Comparison of ENCODE assay signal across 9 cellular contexts in genomic region chr7:158779061-158779992, GRCh38. TPM values are rescaled to one million over a fixed set of nuclear protein-coding genes. Genes with fewer than 3 reads are reported as not detected.
DNase-seq lines count a peak whose midpoint lies in the region; ATAC-seq and TF ChIP-seq lines count a peak whose summit lies in the region.
"Had no signal": no experiment of that assay in that cellular context is flagged by ENCODE, and none has a peak within 500 bp of the region (broad histone marks: within the 10 kb centered on the region; RNA-seq: fewer than 3 reads in every experiment).

No MANE protein-coding gene starts in this region.

- no peak for TF ChIP-seq CTCF in activated CD8-positive, alpha-beta T cell treated with anti-CD3 and anti-CD28 coated beads for 36 hours (IDR thresholded peaks at IDR 0.05)
- no peak for TF ChIP-seq CTCF in lower lobe of right lung (IDR thresholded peaks at IDR 0.05)
- no peak for TF ChIP-seq CTCF in tibial artery (IDR thresholded peaks at IDR 0.05)

- peaks cover 36% of the 10 kb centered on the region for H3K4me1 ChIP-seq in lower lobe of right lung
- peaks cover 0 to 43% (median 21%) of the 10 kb centered on the region in 4 donors for H3K4me1 ChIP-seq in tibial artery

- no peaks in the 10 kb centered on the region for H3K9me3 Mint-ChIP-seq in activated T-cell treated with anti-CD3 and anti-CD28 coated beads, Interleukin-2, amount 50 U/mL, for 72 hours
- peaks cover 3% of the 10 kb centered on the region for H3K9me3 Mint-ChIP-seq in activated T-cell treated with anti-CD3 and anti-CD28 coated beads, Interleukin-2, amount 50 U/mL, for 24 hours
- no peaks in the 10 kb centered on the region for H3K9me3 Mint-ChIP-seq in activated CD8-positive, alpha-beta T cell treated with anti-CD3 and anti-CD28 coated beads for 36 hours

- H3K27ac Mint-ChIP-seq in activated T-cell treated with anti-CD3 and anti-CD28 coated beads, Interleukin-2, amount 50 U/mL, for 72 hours, result peak overlapping the region; percentile 82
- no peak overlapping the region for H3K27ac Mint-ChIP-seq in activated T-cell treated with anti-CD3 and anti-CD28 coated beads, Interleukin-2, amount 50 U/mL, for 24 hours
- H3K27ac Mint-ChIP-seq in activated CD8-positive, alpha-beta T cell treated with anti-CD3 and anti-CD28 coated beads for 36 hours, result peak overlapping the region; percentile 66

- H3K36me3 ChIP-seq in lower lobe of right lung (peaks cover 56% of the 10 kb centered on the region), tibial artery (peaks cover 21 to 70% (median 40%) of the 10 kb centered on the region in 3 donors)

- CTCF ChIA-PET in activated CD8-positive, alpha-beta T cell treated with anti-CD3 and anti-CD28 coated beads for 36 hours (lab: Charles Lee), result interaction anchor here (1.4 kb wide), 1 partner anchor 8 kb away, joined by 3 read pairs; no protein-coding TSS in a partner anchor

- H3K27me3 ChIP-seq in lower lobe of right lung (ENCODE audit: low read depth), result no peaks in the 10 kb centered on the region
- H3K27me3 ChIP-seq in tibial artery, result no peaks in the 10 kb centered on the region

- H3K27me3 Mint-ChIP-seq in activated T-cell treated with anti-CD3 and anti-CD28 coated beads, Interleukin-2, amount 50 U/mL, for 72 hours (ENCODE audit: low read depth), result no peaks in the 10 kb centered on the region
- H3K27me3 Mint-ChIP-seq in activated T-cell treated with anti-CD3 and anti-CD28 coated beads, Interleukin-2, amount 50 U/mL, for 24 hours, result no peaks in the 10 kb centered on the region
- no peaks in the 10 kb centered on the region for H3K27me3 Mint-ChIP-seq in activated CD8-positive, alpha-beta T cell treated with anti-CD3 and anti-CD28 coated beads for 36 hours

- H3K4me1 Mint-ChIP-seq in activated T-cell treated with anti-CD3 and anti-CD28 coated beads, Interleukin-2, amount 50 U/mL, for 72 hours (ENCODE audit: low read depth), result peaks cover 49% of the 10 kb centered on the region
- peaks cover 35% of the 10 kb centered on the region for H3K4me1 Mint-ChIP-seq in activated T-cell treated with anti-CD3 and anti-CD28 coated beads, Interleukin-2, amount 50 U/mL, for 24 hours (ENCODE audit: low read depth)
- H3K4me1 Mint-ChIP-seq in activated CD8-positive, alpha-beta T cell treated with anti-CD3 and anti-CD28 coated beads for 36 hours (ENCODE audit: low read depth), result peaks cover 30% of the 10 kb centered on the region

- no peak overlapping the region for H3K4me3 ChIP-seq in lower lobe of right lung
- no peak overlapping the region for H3K4me3 ChIP-seq in tibial artery

- H3K36me3 Mint-ChIP-seq in activated T-cell treated with anti-CD3 and anti-CD28 coated beads, Interleukin-2, amount 50 U/mL, for 72 hours (ENCODE audit: insufficient read depth in 2 of 2), result peaks cover 4 to 10% of the 10 kb centered on the region in 2 donors
- peaks cover 46% of the 10 kb centered on the region for H3K36me3 Mint-ChIP-seq in activated T-cell treated with anti-CD3 and anti-CD28 coated beads, Interleukin-2, amount 50 U/mL, for 24 hours (ENCODE audit: low read depth)
- peaks cover 28% of the 10 kb centered on the region for H3K36me3 Mint-ChIP-seq in activated CD8-positive, alpha-beta T cell treated with anti-CD3 and anti-CD28 coated beads for 36 hours (ENCODE audit: low read depth)

- ATAC-seq in activated T-cell treated with anti-CD3 and anti-CD28 coated beads, Interleukin-2, amount 50 U/mL, for 72 hours (replicated peaks in 1 of 2), result peak in 1 of 2 donors; percentile 15
- no peak for ATAC-seq in activated CD8-positive, alpha-beta T cell treated with anti-CD3 and anti-CD28 coated beads for 36 hours
- peak; percentile 64 to 71 for ATAC-seq in lower lobe of right lung

- H3K4me3 Mint-ChIP-seq in activated T-cell treated with anti-CD3 and anti-CD28 coated beads, Interleukin-2, amount 50 U/mL, for 72 hours, result no peak overlapping the region
- no peak overlapping the region for H3K4me3 Mint-ChIP-seq in activated T-cell treated with anti-CD3 and anti-CD28 coated beads, Interleukin-2, amount 50 U/mL, for 24 hours
- H3K4me3 Mint-ChIP-seq in activated CD8-positive, alpha-beta T cell treated with anti-CD3 and anti-CD28 coated beads for 36 hours, result no peak overlapping the region

- in situ Hi-C loops in KBM-7 (cut with MboI; ENCODE audit: low pct_unique_long_range_greater_than_20kb, low sequenced_read_pairs), result no loop called here

- POLR2A ChIA-PET in activated CD8-positive, alpha-beta T cell treated with anti-CD3 and anti-CD28 coated beads for 36 hours (lab: Charles Lee), result interaction anchor here (0.8 kb wide), 1 partner anchor 9 kb away, joined by 3 read pairs; no protein-coding TSS in a partner anchor

- H3K9me3 ChIP-seq in lower lobe of right lung (no peaks in the 10 kb centered on the region), tibial artery (no peaks in the 10 kb centered on the region)

- no peak overlapping the region for H3K27ac ChIP-seq in lower lobe of right lung
- peak overlapping the region; percentile 38 to 60 for H3K27ac ChIP-seq in tibial artery

- no peak for DNase-seq in activated T-cell treated with anti-CD3 and anti-CD28 coated beads, Interleukin-2, amount 50 U/mL, for 72 hours
- no peak for DNase-seq in activated T-cell treated with anti-CD3 and anti-CD28 coated beads, Interleukin-2, amount 50 U/mL, for 24 hours
- DNase-seq in activated CD8-positive, alpha-beta T cell treated with anti-CD3 and anti-CD28 coated beads for 36 hours, result no peak
- DNase-seq in lower lobe of right lung, result no peak
- no peak for DNase-seq in tibial artery
- DNase-seq in stimulated activated CD4-positive, alpha-beta T cell treated with anti-CD3 and anti-CD28 coated beads, Interleukin-1b, Interleukin-23, amount 100 ng/mL, for 48 hours, result no peak
- no peak for DNase-seq in KBM-7
- DNase-seq in NK-92 treated with Interleukin-12 subunit alpha and Interleukin-12 subunit beta, amount 100 ng/mL, for 24 hours (lab: John Stamatoyannopoulos, UW), result no peak
- DNase-seq: Kasumi-1 had no signal

- intact Hi-C loops in activated CD8-positive, alpha-beta T cell treated with anti-CD3 and anti-CD28 coated beads for 36 hours (cut with micrococcal nuclease), result no loop called here
- intact Hi-C loops in lower lobe of right lung (cut with DNase I) (no loop called here), tibial artery (cut with DNase I; ENCODE audit: low total_unique reads) (loop anchor here (10.0 kb wide), 1 partner anchor 205 kb away; no protein-coding TSS in a partner anchor)

RNA-seq across cellular contexts. Expression of gene ESYT2, which starts 50.0 kb away (rescaled TPM):
- 10 to 100 TPM; 68.6 to 68.8 TPM for total RNA-seq in activated T-cell treated with anti-CD3 and anti-CD28 coated beads, Interleukin-2, amount 50 U/mL, for 72 hours
- total RNA-seq in activated CD8-positive, alpha-beta T cell treated with anti-CD3 and anti-CD28 coated beads for 36 hours, result 10 to 100 TPM; 55.5 to 56.6 TPM
- total RNA-seq in lower lobe of right lung, result 55.5 TPM
